In the genomic region with DNA sequence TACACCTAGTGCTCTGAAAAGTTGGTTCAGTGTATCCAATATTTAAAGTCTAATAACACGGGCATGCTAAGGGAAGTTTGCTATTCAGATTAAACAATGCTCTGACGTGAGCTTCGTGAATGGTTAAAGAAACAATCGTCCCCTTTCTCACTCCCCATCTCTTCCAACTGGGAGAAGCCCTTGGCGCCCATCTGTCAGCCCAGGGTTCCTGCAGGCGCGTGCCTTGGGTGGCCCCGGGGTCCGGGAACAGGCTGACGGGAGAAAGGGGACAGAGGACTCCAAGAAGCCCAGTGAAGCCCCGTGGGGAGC, we compare ENCODE assay signal across 8 cellular contexts. TPM values are rescaled to one million over a fixed set of nuclear protein-coding genes. Genes with fewer than 3 reads are reported as not detected.
DNase-seq lines count a peak whose midpoint lies in the region; ATAC-seq and TF ChIP-seq lines count a peak whose summit lies in the region.

No MANE protein-coding gene starts in this region.

- H3K27ac ChIP-seq in Panc1 (ENCODE audit: low read length) (peak overlapping the region; percentile 93), esophagus (ENCODE audit: low read depth in 2 of 2, low read length in 1 of 2) (peak overlapping the region; percentile 88 to 91), prostate gland (peak overlapping the region; percentile 90 to 96)

- TF ChIP-seq CTCF in Panc1 (IDR thresholded peaks at IDR 0.05) (no peak), prostate gland (IDR thresholded peaks at IDR 0.05) (no peak)

- POLR2A ChIA-PET in Panc1 (lab: Charles Lee): no interaction called here

- peaks cover 3% of the 10 kb centered on the region; the same call in 1 of the 2 replicates for H3K9me3 ChIP-seq in Panc1 (ENCODE audit: control insufficient read depth, insufficient read depth, low read depth, low read length)
- H3K9me3 ChIP-seq in esophagus (ENCODE audit: control insufficient read depth in 2 of 2, insufficient read depth in 1 of 2, low read depth in 1 of 2, low read length in 1 of 2): no peaks in the 10 kb centered on the region
- no peaks in the 10 kb centered on the region for H3K9me3 ChIP-seq in prostate gland

- H3K4me1 ChIP-seq in Panc1 (ENCODE audit: control insufficient read depth, insufficient read depth, low read length) (peaks cover 18% of the 10 kb centered on the region), esophagus (ENCODE audit: control insufficient read depth in 2 of 2, insufficient read depth in 2 of 2, low read length in 1 of 2) (no peaks in the 10 kb centered on the region), prostate gland (replicated peaks) (no peaks in the 10 kb centered on the region)

- H3K4me3 ChIP-seq in Panc1 (ENCODE audit: low read depth in 2 of 2, low read length in 2 of 2): peak overlapping the region; percentile 85
- peak overlapping the region; percentile 49 to 77 for H3K4me3 ChIP-seq in esophagus (ENCODE audit: low read depth in 1 of 2, low read length in 2 of 2)
- peak overlapping the region; percentile 70 to 74 for H3K4me3 ChIP-seq in prostate gland

- CTCF ChIA-PET in Panc1 (lab: Charles Lee): interaction anchor here (0.6 kb wide), 1 partner anchor 1757 kb away, joined by 3 read pairs; the partner anchor contains the start of gene TCAIM

- no TSS peak for BruUV-seq in Panc1 (replicated peaks; lab: Mats Ljungman, UMichigan)

- no peaks in the 10 kb centered on the region for H3K27me3 ChIP-seq in Panc1 (ENCODE audit: control insufficient read depth, insufficient read depth, low read length)
- H3K27me3 ChIP-seq in esophagus (ENCODE audit: control insufficient read depth in 1 of 2, insufficient read depth in 2 of 2, low read length in 2 of 2): no peaks in the 10 kb centered on the region
- no peaks in the 10 kb centered on the region for H3K27me3 ChIP-seq in prostate gland (replicated peaks; ENCODE audit: insufficient read depth)

- DNase-seq in Panc1 (ENCODE audit: low read depth, low spot score) (no peak), prostate gland (ENCODE audit: low spot score) (no peak), cerebellar cortex (ENCODE audit: low spot score) (no peak), NCI-H1092 treated with DMSO at 0.1 percent for 48 hours (lab: John Stamatoyannopoulos, UW) (no peak), D341Med (ENCODE audit: low spot score) (no peak), EL (no peak)

- in situ Hi-C loops in Panc1 (cut with HindIII; ENCODE audit: low pct_unique_long_range_greater_than_20kb, low sequenced_read_pairs): no loop called here

- peak; percentile 7 for ATAC-seq in GM18517 (IDR thresholded peaks at IDR 0.05; ENCODE audit: unreplicated experiment)
- no peak for ATAC-seq in Panc1

- 0 to 1% methylated on average over 7 to 11 of the region's 11 CpGs for WGBS in esophagus, 2 donors
- WGBS in prostate gland: 0% methylated on average over 11 of the region's 11 CpGs

- intact Hi-C loops in Panc1 (cut with micrococcal nuclease; ENCODE audit: unreplicated experiment) (no loop called here), prostate gland (cut with DNase I) (no loop called here)

- H3K36me3 ChIP-seq in Panc1 (ENCODE audit: control insufficient read depth, insufficient read depth, low read length) (peaks cover 10% of the 10 kb centered on the region; the same call in 1 of the 2 replicates), esophagus (ENCODE audit: control insufficient read depth in 2 of 2, insufficient read depth in 2 of 2, low read length in 1 of 2) (no peaks in the 10 kb centered on the region), prostate gland (no peaks in the 10 kb centered on the region)

- TF ChIP-seq POLR2A in prostate gland (IDR thresholded peaks at IDR 0.05): no peak

RNA-seq across cellular contexts. Expression of gene SEC22C, which starts 0.4 kb away (rescaled TPM):
- 45.9 TPM for total RNA-seq in Panc1 (2021; ENCODE audit: unreplicated experiment)
- 25.3 TPM for polyA plus RNA-seq in Panc1 (2012; ENCODE audit: insufficient read length)
- 10 to 100 TPM in 1 of 2 donors, 1 to 10 TPM in 1; 5.0 to 10.0 TPM for polyA plus RNA-seq in esophagus
- total RNA-seq in prostate gland: 100 to 1,000 TPM in 1 of 2 donors, 10 to 100 TPM in 1; 78.0 to 120 TPM

RNA-seq across cellular contexts. Expression of gene SS18L2, which starts 9.3 kb away (rescaled TPM):
- 27.5 TPM for total RNA-seq in Panc1 (2021; ENCODE audit: unreplicated experiment)
- polyA plus RNA-seq in Panc1 (2012; ENCODE audit: insufficient read length): 14.3 TPM
- polyA plus RNA-seq in esophagus: 10 to 100 TPM; 18.1 to 23.2 TPM
- total RNA-seq in prostate gland: 10 to 100 TPM; 23.0 to 43.3 TPM

RNA-seq across cellular contexts. Expression of gene NKTR, which starts 19.1 kb away (rescaled TPM):
- total RNA-seq in Panc1 (2021; ENCODE audit: unreplicated experiment) (39.0 TPM), prostate gland (10 to 100 TPM; 42.2 to 91.6 TPM)
- 11.0 TPM for polyA plus RNA-seq in Panc1 (2012; ENCODE audit: insufficient read length)
- 10 to 100 TPM; 13.9 to 26.3 TPM for polyA plus RNA-seq in esophagus
